21 cellular contexts compared by ENCODE assay signal in the genomic region with DNA sequence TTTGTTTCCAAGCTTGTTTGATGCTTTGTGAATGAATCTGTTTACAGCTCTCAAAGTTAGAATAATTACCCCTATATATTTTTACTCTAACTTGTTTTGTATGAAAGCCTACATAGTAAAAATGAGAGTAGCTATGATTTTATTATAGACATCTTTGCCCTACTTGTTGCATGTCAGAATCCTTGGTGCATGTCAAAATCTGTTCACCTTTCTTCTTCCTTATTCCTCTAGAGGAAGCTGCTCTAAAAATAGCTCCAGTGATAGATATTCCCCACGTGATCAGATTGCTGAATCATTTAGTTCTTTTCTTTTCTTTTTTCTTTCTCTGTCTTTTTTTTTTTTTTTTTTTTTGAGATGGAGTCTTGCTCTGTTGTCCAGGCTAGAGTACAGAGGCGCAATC. TPM values are rescaled to one million over a fixed set of nuclear protein-coding genes. Genes with fewer than 3 reads are reported as not detected.
"Had no signal": no experiment of that assay in that cellular context is flagged by ENCODE, and none has a peak within 500 bp of the region (broad histone marks: within the 10 kb centered on the region; RNA-seq: fewer than 3 reads in every experiment).

No MANE protein-coding gene starts in this region.

- H3K27me3 ChIP-seq: brain microvascular endothelial cell had no signal

- H3K36me3 ChIP-seq: brain microvascular endothelial cell, WERI-Rb-1 had no signal

- ATAC-seq: activated CD4-positive, alpha-beta T cell treated with anti-CD3 and anti-CD28 coated beads for 36 hours; activated T-helper 17 cell treated with anti-CD3 and anti-CD28 coated beads, Interleukin-2, amount 50 U/mL, for 72 hours had no signal

- H3K4me3 ChIP-seq: SK-N-MC had no signal

- DNase-seq: activated CD4-positive, alpha-beta memory T cell treated with anti-CD3 and anti-CD28 coated beads, Interleukin-2, amount 10 ng/mL, durations not matched to agents 7 days and 5 days; activated CD4-positive, alpha-beta T cell treated with anti-CD3 and anti-CD28 coated beads for 36 hours; activated CD4-positive, alpha-beta T cell treated with anti-CD3 and anti-CD28 coated beads, Interleukin-2, amount 50 U/mL, for 1 hour; activated gamma-delta T cell; activated naive CD4-positive, alpha-beta T cell treated with anti-CD3 and anti-CD28 coated beads for 36 hours; activated T-cell treated with anti-CD3 and anti-CD28 coated beads for 4 hours; activated T-cell treated with anti-CD3 and anti-CD28 coated beads, Interleukin-2, amount 50 U/mL, for 48 hours; brain microvascular endothelial cell; Kasumi-1; KBM-7; NCI-H146; NCI-H187 treated with DMSO at 0.1 percent for 48 hours; NCI-H2081 treated with DMSO at 0.1 percent for 48 hours; NCI-H446; NCI-H524; T-helper 1 cell; WERI-Rb-1 had no signal

- H3K27ac ChIP-seq: brain microvascular endothelial cell, SK-N-MC, WERI-Rb-1 had no signal

RNA-seq across cellular contexts. Expression of a gene that starts 39.8 kb away (rescaled TPM):
- total RNA-seq: activated CD4-positive, alpha-beta memory T cell treated with anti-CD3 and anti-CD28 coated beads, Interleukin-2, amount 10 ng/mL, durations not matched to agents 7 days and 5 days; activated naive CD4-positive, alpha-beta T cell treated with anti-CD3 and anti-CD28 coated beads for 36 hours; OCI-LY7; T-helper 2 cell treated with Interferon-gamma antibody and Interleukin-4, amounts not matched to agents 100 ng/mL and 5 ng/mL, for 36 hours had no signal

RNA-seq across cellular contexts. Expression of a gene that starts 40.2 kb away (rescaled TPM):
- total RNA-seq: activated naive CD4-positive, alpha-beta T cell treated with anti-CD3 and anti-CD28 coated beads for 36 hours; OCI-LY7 had no signal
